Comparison of ENCODE assay signal across 16 cellular contexts in the genomic region with DNA sequence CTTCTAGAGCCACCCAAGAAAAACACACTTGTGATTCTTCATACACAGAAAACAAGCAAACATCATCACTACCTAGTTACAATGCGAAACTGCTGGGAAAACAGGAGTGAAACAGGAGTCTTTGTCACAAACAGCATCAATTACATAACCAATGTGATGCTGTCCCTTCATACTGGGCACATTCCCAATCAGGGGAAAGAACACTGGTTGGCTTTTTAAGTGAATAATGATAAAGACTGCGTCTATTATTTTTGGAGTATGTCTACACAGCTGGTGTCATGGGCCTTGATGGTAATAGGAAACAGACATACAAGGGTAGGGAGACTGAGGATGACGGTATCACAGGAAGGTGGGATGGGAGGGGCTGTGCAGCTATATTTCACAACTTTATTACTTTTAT.
"Had no signal": no experiment of that assay in that cellular context is flagged by ENCODE, and none has a peak within 500 bp of the region (broad histone marks: within the 10 kb centered on the region; RNA-seq: fewer than 3 reads in every experiment).

No MANE protein-coding gene starts in this region.

- H3K27ac ChIP-seq: adrenal gland, epithelial cell of prostate, gastrocnemius medialis, hepatocyte, lower lobe of right lung, thyroid gland had no signal

- H3K4me3 ChIP-seq: adrenal gland, gastrocnemius medialis, hepatocyte, lower lobe of right lung, smooth muscle cell, thyroid gland had no signal

- H3K27me3 ChIP-seq: adrenal gland, gastrocnemius medialis, hepatocyte, thyroid gland had no signal

- DNase-seq: activated B cell treated with CpG ODN at 0.5 μM for 24 hours; activated CD4-positive, alpha-beta T cell treated with anti-CD3 and anti-CD28 coated beads, Interleukin-2, amount 10 ng/mL, durations not matched to agents 7 days and 5 days; activated CD8-positive, alpha-beta memory T cell treated with anti-CD3 and anti-CD28 coated beads for 24 hours; activated naive CD4-positive, alpha-beta T cell treated with anti-CD3 and anti-CD28 coated beads, Interleukin-2, amount 50 U/mL, for 16 hours; adrenal gland; caudate nucleus; cortex of kidney; effector CD8-positive, alpha-beta T cell; gastrocnemius medialis; lower lobe of right lung; naive thymus-derived CD4-positive, alpha-beta T cell; posterior cingulate gyrus had no signal

- H3K9me3 ChIP-seq: adrenal gland, gastrocnemius medialis, lower lobe of right lung, thyroid gland had no signal

- H3K36me3 ChIP-seq: adrenal gland, gastrocnemius medialis, lower lobe of right lung, thyroid gland had no signal

- ATAC-seq: gastrocnemius medialis; lower lobe of right lung; naive thymus-derived CD4-positive, alpha-beta T cell had no signal
